Comparison of ENCODE assay signal across 17 cellular contexts in the genomic region with DNA sequence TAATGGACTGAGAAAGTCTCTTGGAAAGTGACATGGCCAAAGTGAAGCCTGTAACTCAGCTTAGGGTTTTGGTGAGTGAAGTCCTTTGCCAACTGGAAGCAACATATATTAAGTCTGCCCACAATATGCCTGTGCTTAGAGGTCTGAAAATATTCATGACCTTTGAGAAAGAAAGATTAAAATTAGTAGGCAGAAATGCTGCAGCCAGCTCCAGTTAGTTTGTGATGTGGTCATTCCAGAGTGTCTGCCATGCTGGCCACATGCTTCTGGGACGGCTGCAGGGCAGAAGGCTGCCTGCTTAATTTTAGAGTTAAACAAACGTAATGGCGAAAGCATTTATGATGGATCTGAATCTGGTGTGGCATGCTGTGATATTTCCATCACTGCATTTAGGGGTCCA.
"Had no signal": no experiment of that assay in that cellular context is flagged by ENCODE, and none has a peak within 500 bp of the region (broad histone marks: within the 10 kb centered on the region; RNA-seq: fewer than 3 reads in every experiment).

No MANE protein-coding gene starts in this region.

- H3K27me3 Mint-ChIP-seq: activated naive CD8-positive, alpha-beta T cell treated with anti-CD3 and anti-CD28 coated beads, Interleukin-2, amount 50 U/mL, for 24 hours had no signal

- H3K4me1 Mint-ChIP-seq: activated naive CD8-positive, alpha-beta T cell treated with anti-CD3 and anti-CD28 coated beads, Interleukin-2, amount 50 U/mL, for 24 hours; activated T-helper 17 cell treated with anti-CD3 and anti-CD28 coated beads, Interleukin-2, amount 50 U/mL, for 72 hours; central memory CD8-positive, alpha-beta T cell; neural crest cell had no signal

- H3K27me3 ChIP-seq: esophagus muscularis mucosa, pancreas had no signal

- H3K9me3 Mint-ChIP-seq: activated naive CD8-positive, alpha-beta T cell treated with anti-CD3 and anti-CD28 coated beads, Interleukin-2, amount 50 U/mL, for 24 hours; central memory CD8-positive, alpha-beta T cell had no signal

- H3K4me3 Mint-ChIP-seq: activated naive CD8-positive, alpha-beta T cell treated with anti-CD3 and anti-CD28 coated beads, Interleukin-2, amount 50 U/mL, for 24 hours; activated T-helper 17 cell treated with anti-CD3 and anti-CD28 coated beads, Interleukin-2, amount 50 U/mL, for 72 hours; central memory CD8-positive, alpha-beta T cell; neural crest cell; type B pancreatic cell had no signal

- H3K4me3 ChIP-seq: esophagus muscularis mucosa, pancreas had no signal

- H3K4me1 ChIP-seq: pancreas had no signal

- H3K36me3 ChIP-seq: esophagus muscularis mucosa, pancreas had no signal

- H3K27ac ChIP-seq: esophagus muscularis mucosa, pancreas had no signal

- H3K27ac Mint-ChIP-seq: activated naive CD8-positive, alpha-beta T cell treated with anti-CD3 and anti-CD28 coated beads, Interleukin-2, amount 50 U/mL, for 24 hours; activated T-helper 17 cell treated with anti-CD3 and anti-CD28 coated beads, Interleukin-2, amount 50 U/mL, for 72 hours; type B pancreatic cell had no signal

- ATAC-seq: activated naive CD8-positive, alpha-beta T cell treated with anti-CD3 and anti-CD28 coated beads, Interleukin-2, amount 50 U/mL, for 24 hours; activated T-helper 17 cell treated with anti-CD3 and anti-CD28 coated beads, Interleukin-2, amount 50 U/mL, for 72 hours; pancreas had no signal

- H3K9me3 ChIP-seq: pancreas had no signal

- DNase-seq: activated CD4-positive, alpha-beta T cell treated with anti-CD3 and anti-CD28 coated beads for 1 hour; activated CD4-positive, alpha-beta T cell treated with anti-CD3 and anti-CD28 coated beads, Interleukin-2, amount 50 U/mL, for 48 hours; activated naive CD4-positive, alpha-beta T cell treated with Interleukin-2 at 50 U/mL for 16 hours; activated naive CD8-positive, alpha-beta T cell treated with anti-CD3 and anti-CD28 coated beads, Interleukin-2, amount 50 U/mL, for 24 hours; cortex of kidney; effector CD4-positive, alpha-beta T cell; kidney glomerular epithelial cell; pancreas; stimulated activated CD4-positive, alpha-beta T cell treated with anti-CD3 and anti-CD28 coated beads, Interleukin-15, amount 100 ng/mL, for 24 hours; stimulated activated CD4-positive, alpha-beta T cell treated with anti-CD3 and anti-CD28 coated beads, Interleukin-4, amount 100 ng/mL, for 24 hours; stimulated activated naive CD4-positive, alpha-beta T cell; T-helper 1 cell had no signal
